Comparison of ENCODE assay signal across 8 cellular contexts in the genomic region with DNA sequence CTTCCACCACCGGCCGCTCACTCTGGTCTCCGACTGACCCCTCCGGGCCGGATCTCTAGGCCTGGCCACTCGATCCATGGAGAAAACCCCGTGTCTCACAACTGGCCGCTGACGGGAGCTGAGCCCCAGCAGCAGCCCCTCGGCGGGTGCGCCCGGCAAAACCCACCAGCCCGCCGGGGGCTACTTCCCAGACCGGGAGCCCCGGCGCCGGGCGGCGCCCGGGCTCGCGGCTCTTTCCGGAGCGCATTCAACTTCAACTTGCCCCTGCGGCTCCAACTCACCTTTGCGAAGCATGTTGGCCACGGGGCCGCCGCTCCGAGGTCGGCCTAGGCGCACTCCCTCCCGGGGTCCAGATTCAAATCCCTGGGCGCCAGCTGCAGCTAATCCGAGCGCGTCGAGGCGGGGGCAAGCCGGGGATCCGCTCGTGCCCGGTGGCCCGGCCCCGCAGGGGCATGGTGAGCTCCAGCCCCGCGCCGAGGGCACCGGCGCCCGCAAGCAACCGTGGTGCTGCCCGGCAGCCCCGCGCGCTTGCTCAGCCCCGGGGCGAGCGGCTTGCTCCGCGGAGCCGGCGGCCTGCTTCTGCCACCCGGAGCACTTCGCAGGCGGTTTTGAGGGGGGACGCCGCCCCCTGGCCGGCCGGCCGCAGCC. TPM values are rescaled to one million over a fixed set of nuclear protein-coding genes. Genes with fewer than 3 reads are reported as not detected.
DNase-seq lines count a peak whose midpoint lies in the region; ATAC-seq and TF ChIP-seq lines count a peak whose summit lies in the region.

No MANE protein-coding gene starts in this region.

- H3K4me2 ChIP-seq in DOHH2 (ENCODE audit: low read length) (peak overlapping the region; percentile 53), PC-3 (ENCODE audit: low read length) (peak overlapping the region; percentile 95)

- no peaks in the 10 kb centered on the region for H3K9me2 ChIP-seq in DOHH2 (replicated peaks; ENCODE audit: control insufficient read depth, low read length)
- no peaks in the 10 kb centered on the region for H3K9me2 ChIP-seq in PC-3 (replicated peaks; ENCODE audit: low read length)

- TF ChIP-seq CTCF in DOHH2 (IDR thresholded peaks at IDR 0.05; ENCODE audit: low read depth, low read length, poor library complexity, severe bottlenecking) (no peak), PC-3 (conservative IDR thresholded peaks at IDR 0.05; ENCODE audit: low read depth, low read length) (no peak), esophagus squamous epithelium (IDR thresholded peaks at IDR 0.05) (no peak), prostate gland (IDR thresholded peaks at IDR 0.05) (no peak)

- BruUV-seq in PC-3 (replicated peaks; lab: Mats Ljungman, UMichigan): no TSS peak

- peak overlapping the region; percentile 78; the same call in 1 of the 2 replicates for H2AFZ ChIP-seq in PC-3 (ENCODE audit: low read length)

- H3K79me2 ChIP-seq in DOHH2 (ENCODE audit: control insufficient read depth, low read length): no peaks in the 10 kb centered on the region
- peaks cover 34% of the 10 kb centered on the region for H3K79me2 ChIP-seq in PC-3 (ENCODE audit: low read length)

- ATAC-seq in PC-3 (no peak), GM18519 (IDR thresholded peaks at IDR 0.05; ENCODE audit: low FRiP score, unreplicated experiment) (no peak), GM21717 (IDR thresholded peaks at IDR 0.05; ENCODE audit: unreplicated experiment) (no peak)

- no peaks in the 10 kb centered on the region for H3F3A ChIP-seq in DOHH2 (ENCODE audit: control insufficient read depth, insufficient read depth)
- no peaks in the 10 kb centered on the region for H3F3A ChIP-seq in PC-3 (ENCODE audit: low read length, unreplicated experiment)

- intact Hi-C loops in PC-3 (cut with micrococcal nuclease) (no loop called here), esophagus squamous epithelium (cut with DNase I) (loop anchor here (5.0 kb wide), 1 partner anchor 117 kb away; no protein-coding TSS in a partner anchor), prostate gland (cut with DNase I) (no loop called here)

- peaks cover 64% of the 10 kb centered on the region for H3K27me3 ChIP-seq in DOHH2 (ENCODE audit: control insufficient read depth, low read length)
- no peaks in the 10 kb centered on the region for H3K27me3 ChIP-seq in PC-3 (ENCODE audit: low read length)
- peaks cover 0 to 76% (median 0%) of the 10 kb centered on the region in 4 donors for H3K27me3 ChIP-seq in esophagus squamous epithelium
- no peaks in the 10 kb centered on the region for H3K27me3 ChIP-seq in prostate gland (replicated peaks; ENCODE audit: insufficient read depth)

- H3K27ac ChIP-seq in DOHH2 (ENCODE audit: low read depth, low read length) (no peak overlapping the region), PC-3 (ENCODE audit: low read length) (no peak overlapping the region), esophagus squamous epithelium (peak overlapping the region in 2 of 4 donors; percentile 20 to 71), prostate gland (peak overlapping the region; percentile 36 to 72)

- H3K9me3 ChIP-seq in DOHH2 (ENCODE audit: control insufficient read depth, insufficient read depth, low read length) (no peaks in the 10 kb centered on the region), PC-3 (ENCODE audit: low read length) (no peaks in the 10 kb centered on the region), esophagus squamous epithelium (no peaks in the 10 kb centered on the region), prostate gland (no peaks in the 10 kb centered on the region)

- POLR2A ChIA-PET in PC-3 (lab: Charles Lee; ENCODE audit: unreplicated experiment): no interaction called here

- peak overlapping the region; percentile 61 for H3K9ac ChIP-seq in PC-3 (ENCODE audit: low read length)

- H3K4me3 ChIP-seq in DOHH2 (ENCODE audit: low read length) (peak overlapping the region; percentile 26; the same call in 1 of the 2 replicates), PC-3 (ENCODE audit: low read length) (peak overlapping the region; percentile 76), esophagus squamous epithelium (peak overlapping the region; percentile 48 to 73 (median 62)), prostate gland (peak overlapping the region; percentile 54 to 66)

- H3K4me1 ChIP-seq in DOHH2 (ENCODE audit: control insufficient read depth, low read length) (peaks cover 13% of the 10 kb centered on the region), PC-3 (ENCODE audit: insufficient read depth, low read length) (no peaks in the 10 kb centered on the region), esophagus squamous epithelium (peaks cover 21 to 48% (median 22%) of the 10 kb centered on the region in 3 donors), prostate gland (replicated peaks) (no peaks in the 10 kb centered on the region)

- CTCF ChIA-PET in PC-3 (lab: Charles Lee): interaction anchor here (2.6 kb wide), 1 partner anchor 116 kb away, joined by 52 read pairs; no protein-coding TSS in a partner anchor

- TF ChIP-seq POLR2A in esophagus squamous epithelium (IDR thresholded peaks at IDR 0.05) (no peak), prostate gland (IDR thresholded peaks at IDR 0.05) (no peak)

- no peaks in the 10 kb centered on the region for H3K36me3 ChIP-seq in DOHH2 (ENCODE audit: control insufficient read depth, low read length)
- no peaks in the 10 kb centered on the region for H3K36me3 ChIP-seq in PC-3 (ENCODE audit: low read depth, low read length)
- H3K36me3 ChIP-seq in esophagus squamous epithelium: no peaks in the 10 kb centered on the region
- no peaks in the 10 kb centered on the region for H3K36me3 ChIP-seq in prostate gland

- H4K20me1 ChIP-seq in DOHH2 (ENCODE audit: control insufficient read depth, insufficient read depth, low read depth, low read length) (no peaks in the 10 kb centered on the region), PC-3 (ENCODE audit: low read length) (no peaks in the 10 kb centered on the region)

- 0% methylated on average over 2 to 17 of the region's 73 CpGs for WGBS in esophagus squamous epithelium, 2 donors
- WGBS in prostate gland: 1% methylated on average over 54 of the region's 73 CpGs

- DNase-seq in PC-3: no peak
- DNase-seq in esophagus squamous epithelium (lab: John Stamatoyannopoulos, UW): no peak
- DNase-seq in prostate gland (ENCODE audit: low spot score): no peak
- DNase-seq in mesenteric fat pad (ENCODE audit: low spot score): no peak
- no peak for DNase-seq in activated gamma-delta T cell (lab: John Stamatoyannopoulos, UW)

RNA-seq across cellular contexts. Expression of a gene that starts 0.4 kb away (rescaled TPM):
- 6.9 and 7.9 TPM in 2 replicates for total RNA-seq in PC-3 (2014; rRNA removed)
- 1 to 10 TPM; 1.1 to 4.0 (median 2.0) TPM for total RNA-seq in esophagus squamous epithelium
- 10 to 100 TPM in 1 of 2 donors, 1 to 10 TPM in 1; 8.3 to 21.5 TPM for total RNA-seq in prostate gland
- 11.2 TPM for total RNA-seq in mesenteric fat pad

RNA-seq across cellular contexts. Expression of a gene that starts 5.3 kb away (rescaled TPM):
- total RNA-seq in PC-3 (2014; rRNA removed): 47.9 and 57.4 TPM in 2 replicates
- total RNA-seq in esophagus squamous epithelium: 10 to 100 TPM; 14.9 to 55.7 (median 22.7) TPM
- 10 to 100 TPM; 61.4 to 84.1 TPM for total RNA-seq in prostate gland
- 35.6 TPM for total RNA-seq in mesenteric fat pad

RNA-seq across cellular contexts. Expression of a gene that starts 17.1 kb away (rescaled TPM):
- 45.7 and 58.6 TPM in 2 replicates for total RNA-seq in PC-3 (2014; rRNA removed)
- 10 to 100 TPM; 42.3 to 70.5 (median 53.2) TPM for total RNA-seq in esophagus squamous epithelium
- 10 to 100 TPM; 52.2 to 57.5 TPM for total RNA-seq in prostate gland
- 23.6 TPM for total RNA-seq in mesenteric fat pad

RNA-seq across cellular contexts. Expression of a gene that starts 30.2 kb away (rescaled TPM):
- total RNA-seq in PC-3 (2014; rRNA removed) (2.0 and 4.4 TPM in 2 replicates), esophagus squamous epithelium (10 to 100 TPM in 1 of 4 donors, 1 to 10 TPM in 3; 2.1 to 14.1 (median 5.9) TPM), prostate gland (10 to 100 TPM; 20.5 to 33.1 TPM), mesenteric fat pad (34.4 TPM)

Comparison
In these comparisons a context has a peak if more than half of its experiments do, and no peak if none do; other contexts are left out.
1. H3K27ac ChIP-seq: peak in prostate gland (2 of 2); none in DOHH2 (single experiment) and PC-3 (single experiment).
2. H3K4me3 ChIP-seq: peak in every context shown above with its lines; median percentile 76 in PC-3; 62 in esophagus squamous epithelium; 60 in prostate gland; 26 in DOHH2.